In the genomic region with DNA sequence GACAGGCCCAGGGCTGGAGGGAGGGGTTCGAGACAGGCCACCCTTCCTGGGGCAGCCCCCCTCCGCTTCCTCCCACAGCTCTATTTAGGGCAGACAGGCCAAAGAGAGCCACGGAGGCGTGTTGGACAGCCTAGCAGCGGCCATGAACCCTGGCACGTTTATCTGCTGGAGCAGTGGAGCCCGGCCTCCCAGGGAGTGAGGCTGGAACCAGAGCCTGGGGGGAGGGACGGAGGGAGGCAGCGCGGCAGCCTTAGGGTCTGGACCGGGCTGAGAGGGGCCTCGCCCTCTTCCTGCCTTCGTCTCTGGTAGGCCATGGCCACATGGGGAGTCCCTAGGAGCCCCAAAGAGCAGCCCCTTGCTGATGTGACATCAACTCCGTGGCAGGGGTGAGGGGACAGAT, we compare ENCODE assay signal across 1 cellular context.
TF ChIP-seq lines count a peak whose summit lies in the region.

No MANE protein-coding gene starts in this region.

TF ChIP-seq in GM23338, 12 proteins besides CTCF, POLR2A, EP300 and RAD21 (continued from another document):
- TF ChIP-seq, protein P1, sequence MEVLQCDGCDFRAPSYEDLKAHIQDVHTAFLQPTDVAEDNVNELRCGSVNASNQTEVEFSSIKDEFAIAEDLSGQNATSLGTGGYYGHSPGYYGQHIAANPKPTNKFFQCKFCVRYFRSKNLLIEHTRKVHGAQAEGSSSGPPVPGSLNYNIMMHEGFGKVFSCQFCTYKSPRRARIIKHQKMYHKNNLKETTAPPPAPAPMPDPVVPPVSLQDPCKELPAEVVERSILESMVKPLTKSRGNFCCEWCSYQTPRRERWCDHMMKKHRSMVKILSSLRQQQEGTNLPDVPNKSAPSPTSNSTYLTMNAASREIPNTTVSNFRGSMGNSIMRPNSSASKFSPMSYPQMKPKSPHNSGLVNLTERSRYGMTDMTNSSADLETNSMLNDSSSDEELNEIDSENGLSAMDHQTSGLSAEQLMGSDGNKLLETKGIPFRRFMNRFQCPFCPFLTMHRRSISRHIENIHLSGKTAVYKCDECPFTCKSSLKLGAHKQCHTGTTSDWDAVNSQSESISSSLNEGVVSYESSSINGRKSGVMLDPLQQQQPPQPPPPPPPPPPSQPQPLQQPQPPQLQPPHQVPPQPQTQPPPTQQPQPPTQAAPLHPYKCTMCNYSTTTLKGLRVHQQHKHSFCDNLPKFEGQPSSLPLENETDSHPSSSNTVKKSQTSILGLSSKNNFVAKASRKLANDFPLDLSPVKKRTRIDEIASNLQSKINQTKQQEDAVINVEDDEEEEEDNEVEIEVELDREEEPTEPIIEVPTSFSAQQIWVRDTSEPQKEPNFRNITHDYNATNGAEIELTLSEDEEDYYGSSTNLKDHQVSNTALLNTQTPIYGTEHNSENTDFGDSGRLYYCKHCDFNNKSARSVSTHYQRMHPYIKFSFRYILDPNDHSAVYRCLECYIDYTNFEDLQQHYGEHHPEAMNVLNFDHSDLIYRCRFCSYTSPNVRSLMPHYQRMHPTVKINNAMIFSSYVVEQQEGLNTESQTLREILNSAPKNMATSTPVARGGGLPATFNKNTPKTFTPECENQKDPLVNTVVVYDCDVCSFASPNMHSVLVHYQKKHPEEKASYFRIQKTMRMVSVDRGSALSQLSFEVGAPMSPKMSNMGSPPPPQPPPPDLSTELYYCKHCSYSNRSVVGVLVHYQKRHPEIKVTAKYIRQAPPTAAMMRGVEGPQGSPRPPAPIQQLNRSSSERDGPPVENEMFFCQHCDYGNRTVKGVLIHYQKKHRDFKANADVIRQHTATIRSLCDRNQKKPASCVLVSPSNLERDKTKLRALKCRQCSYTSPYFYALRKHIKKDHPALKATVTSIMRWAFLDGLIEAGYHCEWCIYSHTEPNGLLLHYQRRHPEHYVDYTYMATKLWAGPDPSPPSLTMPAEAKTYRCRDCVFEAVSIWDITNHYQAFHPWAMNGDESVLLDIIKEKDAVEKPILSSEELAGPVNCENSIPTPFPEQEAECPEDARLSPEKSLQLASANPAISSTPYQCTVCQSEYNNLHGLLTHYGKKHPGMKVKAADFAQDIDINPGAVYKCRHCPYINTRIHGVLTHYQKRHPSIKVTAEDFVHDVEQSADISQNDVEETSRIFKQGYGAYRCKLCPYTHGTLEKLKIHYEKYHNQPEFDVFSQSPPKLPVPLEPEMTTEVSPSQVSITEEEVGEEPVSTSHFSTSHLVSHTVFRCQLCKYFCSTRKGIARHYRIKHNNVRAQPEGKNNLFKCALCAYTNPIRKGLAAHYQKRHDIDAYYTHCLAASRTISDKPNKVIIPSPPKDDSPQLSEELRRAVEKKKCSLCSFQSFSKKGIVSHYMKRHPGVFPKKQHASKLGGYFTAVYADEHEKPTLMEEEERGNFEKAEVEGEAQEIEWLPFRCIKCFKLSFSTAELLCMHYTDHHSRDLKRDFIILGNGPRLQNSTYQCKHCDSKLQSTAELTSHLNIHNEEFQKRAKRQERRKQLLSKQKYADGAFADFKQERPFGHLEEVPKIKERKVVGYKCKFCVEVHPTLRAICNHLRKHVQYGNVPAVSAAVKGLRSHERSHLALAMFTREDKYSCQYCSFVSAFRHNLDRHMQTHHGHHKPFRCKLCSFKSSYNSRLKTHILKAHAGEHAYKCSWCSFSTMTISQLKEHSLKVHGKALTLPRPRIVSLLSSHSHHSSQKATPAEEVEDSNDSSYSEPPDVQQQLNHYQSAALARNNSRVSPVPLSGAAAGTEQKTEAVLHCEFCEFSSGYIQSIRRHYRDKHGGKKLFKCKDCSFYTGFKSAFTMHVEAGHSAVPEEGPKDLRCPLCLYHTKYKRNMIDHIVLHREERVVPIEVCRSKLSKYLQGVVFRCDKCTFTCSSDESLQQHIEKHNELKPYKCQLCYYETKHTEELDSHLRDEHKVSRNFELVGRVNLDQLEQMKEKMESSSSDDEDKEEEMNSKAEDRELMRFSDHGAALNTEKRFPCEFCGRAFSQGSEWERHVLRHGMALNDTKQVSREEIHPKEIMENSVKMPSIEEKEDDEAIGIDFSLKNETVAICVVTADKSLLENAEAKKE (CRISPR knock-in tag; IDR thresholded peaks at IDR 0.05): no peak
- TF ChIP-seq, protein P2, sequence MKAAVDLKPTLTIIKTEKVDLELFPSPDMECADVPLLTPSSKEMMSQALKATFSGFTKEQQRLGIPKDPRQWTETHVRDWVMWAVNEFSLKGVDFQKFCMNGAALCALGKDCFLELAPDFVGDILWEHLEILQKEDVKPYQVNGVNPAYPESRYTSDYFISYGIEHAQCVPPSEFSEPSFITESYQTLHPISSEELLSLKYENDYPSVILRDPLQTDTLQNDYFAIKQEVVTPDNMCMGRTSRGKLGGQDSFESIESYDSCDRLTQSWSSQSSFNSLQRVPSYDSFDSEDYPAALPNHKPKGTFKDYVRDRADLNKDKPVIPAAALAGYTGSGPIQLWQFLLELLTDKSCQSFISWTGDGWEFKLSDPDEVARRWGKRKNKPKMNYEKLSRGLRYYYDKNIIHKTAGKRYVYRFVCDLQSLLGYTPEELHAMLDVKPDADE (IDR thresholded peaks at IDR 0.05): no peak
- TF ChIP-seq, protein P3, sequence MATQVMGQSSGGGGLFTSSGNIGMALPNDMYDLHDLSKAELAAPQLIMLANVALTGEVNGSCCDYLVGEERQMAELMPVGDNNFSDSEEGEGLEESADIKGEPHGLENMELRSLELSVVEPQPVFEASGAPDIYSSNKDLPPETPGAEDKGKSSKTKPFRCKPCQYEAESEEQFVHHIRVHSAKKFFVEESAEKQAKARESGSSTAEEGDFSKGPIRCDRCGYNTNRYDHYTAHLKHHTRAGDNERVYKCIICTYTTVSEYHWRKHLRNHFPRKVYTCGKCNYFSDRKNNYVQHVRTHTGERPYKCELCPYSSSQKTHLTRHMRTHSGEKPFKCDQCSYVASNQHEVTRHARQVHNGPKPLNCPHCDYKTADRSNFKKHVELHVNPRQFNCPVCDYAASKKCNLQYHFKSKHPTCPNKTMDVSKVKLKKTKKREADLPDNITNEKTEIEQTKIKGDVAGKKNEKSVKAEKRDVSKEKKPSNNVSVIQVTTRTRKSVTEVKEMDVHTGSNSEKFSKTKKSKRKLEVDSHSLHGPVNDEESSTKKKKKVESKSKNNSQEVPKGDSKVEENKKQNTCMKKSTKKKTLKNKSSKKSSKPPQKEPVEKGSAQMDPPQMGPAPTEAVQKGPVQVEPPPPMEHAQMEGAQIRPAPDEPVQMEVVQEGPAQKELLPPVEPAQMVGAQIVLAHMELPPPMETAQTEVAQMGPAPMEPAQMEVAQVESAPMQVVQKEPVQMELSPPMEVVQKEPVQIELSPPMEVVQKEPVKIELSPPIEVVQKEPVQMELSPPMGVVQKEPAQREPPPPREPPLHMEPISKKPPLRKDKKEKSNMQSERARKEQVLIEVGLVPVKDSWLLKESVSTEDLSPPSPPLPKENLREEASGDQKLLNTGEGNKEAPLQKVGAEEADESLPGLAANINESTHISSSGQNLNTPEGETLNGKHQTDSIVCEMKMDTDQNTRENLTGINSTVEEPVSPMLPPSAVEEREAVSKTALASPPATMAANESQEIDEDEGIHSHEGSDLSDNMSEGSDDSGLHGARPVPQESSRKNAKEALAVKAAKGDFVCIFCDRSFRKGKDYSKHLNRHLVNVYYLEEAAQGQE (IDR thresholded peaks at IDR 0.05; ENCODE audit: unreplicated experiment): no peak
